8 cellular contexts compared by ENCODE assay signal in genomic region chr2:180006781-180007579, GRCh38. TPM values are rescaled to one million over a fixed set of nuclear protein-coding genes. Genes with fewer than 3 reads are reported as not detected.
DNase-seq lines count a peak whose midpoint lies in the region; TF ChIP-seq lines count a peak whose summit lies in the region.

Gene CWC22, minus strand, starts transcription at chr2:180007297. Its CDS starts 13,956 bp downstream, at chr2:179993341.

- in situ Hi-C loops in SK-MEL-5 (cut with HindIII; ENCODE audit: low pct_unique_long_range_greater_than_20kb, low sequenced_read_pairs), result no loop called here

- H3K36me3 ChIP-seq in neuron (ENCODE audit: insufficient read depth, low read length), result no peaks in the 10 kb centered on the region
- H3K36me3 ChIP-seq in subcutaneous abdominal adipose tissue (ENCODE audit: control insufficient read depth in 5 of 5, insufficient read depth in 5 of 5, low read length in 5 of 5), result no peaks in the 10 kb centered on the region

- H3K4me1 ChIP-seq in neuron (ENCODE audit: insufficient read depth, low read length) (peaks cover 6% of the 10 kb centered on the region), subcutaneous abdominal adipose tissue (ENCODE audit: control insufficient read depth in 5 of 5, insufficient read depth in 5 of 5, low read length in 5 of 5) (peaks cover 5 to 26% (median 21%) of the 10 kb centered on the region in 5 donors)

- peak within 1 kb of the TSS; percentile 94 for H3K4me3 ChIP-seq in neuron (ENCODE audit: low read length)
- H3K4me3 ChIP-seq in subcutaneous abdominal adipose tissue (ENCODE audit: low read depth in 1 of 5, low read length in 5 of 5), result peak within 1 kb of the TSS; percentile 95 to 99 (median 99)

- CTCF ChIA-PET in HEK293T (lab: Yijun Ruan, JAX), result no interaction called here

- H2AFZ ChIP-seq in neuron (ENCODE audit: low read depth, low read length), result peak within 1 kb of the TSS; percentile 90

- H3K27ac ChIP-seq in subcutaneous abdominal adipose tissue (ENCODE audit: low read depth, low read length), result peak within 1 kb of the TSS; percentile 99

- H3K9me3 ChIP-seq in neuron (ENCODE audit: low read length), result no peaks in the 10 kb centered on the region
- H3K9me3 ChIP-seq in subcutaneous abdominal adipose tissue (ENCODE audit: control insufficient read depth in 5 of 5, low read length in 5 of 5), result no peaks in the 10 kb centered on the region

- H3K9ac ChIP-seq in subcutaneous abdominal adipose tissue (ENCODE audit: low read length in 5 of 5), result peak within 1 kb of the TSS; percentile 95 to 99 (median 99)

- H3K27me3 ChIP-seq in neuron (ENCODE audit: insufficient read depth, low read length) (no peaks in the 10 kb centered on the region), subcutaneous abdominal adipose tissue (ENCODE audit: control insufficient read depth in 5 of 5, insufficient read depth in 4 of 5, low read length in 5 of 5) (no peaks in the 10 kb centered on the region)

- DNase-seq in GF-D8 (lab: John Stamatoyannopoulos, UW) (peak; percentile 80), HEK293T (ENCODE audit: extremely low spot score) (peak; percentile 75), MV-4-11 (lab: John Stamatoyannopoulos, UW) (peak; percentile 92), SK-MEL-5 (ENCODE audit: low read depth, low spot score) (peak; percentile 91), foreskin melanocyte (peak; percentile 92)
- peak; percentile 85 for DNase-seq in activated naive CD4-positive, alpha-beta T cell treated with Interleukin-2 at 50 U/mL for 16 hours

- POLR2A ChIA-PET in HEK293T (lab: Yijun Ruan, JAX), result interaction anchor here (0.9 kb wide), 1 partner anchor 25 kb away, joined by 3 read pairs; no protein-coding TSS in a partner anchor

TF ChIP-seq in HEK293T, 16 proteins besides CTCF, POLR2A, EP300 and RAD21:
- TF ChIP-seq ELF4 (IDR thresholded peaks at IDR 0.05) (peak; percentile 72), NFRKB (IDR thresholded peaks at IDR 0.05) (peak; percentile 89), HDGF (IDR thresholded peaks at IDR 0.05; ENCODE audit: borderline replicate concordance) (no peak), BHLHE40 (IDR thresholded peaks at IDR 0.05; ENCODE audit: borderline replicate concordance) (no peak), L3MBTL2 (conservative IDR thresholded peaks at IDR 0.05) (peak; percentile 57), ZNF384 (IDR thresholded peaks at IDR 0.05) (no peak), SUZ12 (IDR thresholded peaks at IDR 0.05) (no peak)

RNA-seq across cellular contexts. Expression of gene CWC22, which starts in this region (rescaled TPM):
- 11.5 and 14.1 TPM in 2 replicates for total RNA-seq in SK-MEL-5 (2014; rRNA removed; shearing (Covaris generic))
- 11.3 and 13.6 TPM in 2 replicates for polyA plus RNA-seq in SK-MEL-5 (2015; cell fraction: cytosol; rRNA removed)
- polyA plus RNA-seq in SK-MEL-5 (2015; cell fraction: nucleus; rRNA removed), result 21.1 and 22.5 TPM in 2 replicates

Comparison
In these comparisons a context has a peak if more than half of its experiments do, and no peak if none do; other contexts are left out.
1. Peak in every context shown above with its lines: DNase-seq, H3K4me3 ChIP-seq and H3K27ac ChIP-seq.